31 cellular contexts compared by ENCODE assay signal in the genomic region with DNA sequence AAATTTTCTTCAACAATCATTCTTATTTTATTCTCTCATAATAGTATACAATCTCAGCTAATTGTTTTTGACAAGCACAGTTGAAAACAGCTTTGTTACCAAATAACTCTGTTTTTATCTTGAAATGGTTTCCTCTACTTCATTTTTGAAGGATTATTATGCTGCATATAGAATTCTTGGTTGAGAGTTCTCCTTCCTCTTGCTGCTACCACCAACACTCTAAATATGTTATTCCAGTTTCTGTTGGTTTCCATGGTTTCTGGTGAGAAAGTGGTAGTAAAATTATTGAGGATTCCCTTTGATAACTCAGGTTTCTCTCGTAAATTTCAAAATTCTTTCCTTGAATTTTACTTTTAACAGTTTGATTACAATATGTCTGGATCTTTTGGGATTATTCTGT.
"Had no signal": no experiment of that assay in that cellular context is flagged by ENCODE, and none has a peak within 500 bp of the region (broad histone marks: within the 10 kb centered on the region; RNA-seq: fewer than 3 reads in every experiment).

No MANE protein-coding gene starts in this region.

- H3K36me3 ChIP-seq: adrenal gland, ascending aorta, brain microvascular endothelial cell, breast epithelium, cardiac muscle cell had no signal

- ATAC-seq: activated naive CD4-positive, alpha-beta T cell treated with anti-CD3 and anti-CD28 coated beads, Interleukin-2, amount 50 U/mL, for 72 hours; activated naive CD8-positive, alpha-beta T cell treated with anti-CD3 and anti-CD28 coated beads, Interleukin-2, amount 50 U/mL, for 24 hours; activated T-cell treated with anti-CD3 and anti-CD28 coated beads, Interleukin-2, amount 50 U/mL, for 4 hours; activated T-cell treated with anti-CD3 and anti-CD28 coated beads, Interleukin-2, amount 50 U/mL, for 72 hours; activated T-helper 17 cell treated with anti-CD3 and anti-CD28 coated beads, Interleukin-2, amount 50 U/mL, for 72 hours; body of pancreas had no signal

- H3K4me3 ChIP-seq: adrenal gland, ascending aorta, body of pancreas, breast epithelium, cardiac muscle cell had no signal

- H3K27ac ChIP-seq: adrenal gland, ascending aorta, body of pancreas, brain microvascular endothelial cell, breast epithelium, cardiac muscle cell had no signal

- DNase-seq: activated effector memory CD4-positive, alpha-beta T cell treated with anti-CD3 and anti-CD28 coated beads, Interleukin-2, amount 50 U/mL, for 16 hours; activated effector memory CD4-positive, alpha-beta T cell treated with Interleukin-2 at 50 U/mL for 16 hours; activated gamma-delta T cell; activated gamma-delta T cell treated with Interleukin-2 at 50 U/mL for 16 hours; activated naive CD4-positive, alpha-beta T cell; activated naive CD4-positive, alpha-beta T cell treated with anti-CD3 and anti-CD28 coated beads for 36 hours; activated naive CD4-positive, alpha-beta T cell treated with anti-CD3 and anti-CD28 coated beads, Interleukin-2, amount 10 ng/mL, durations not matched to agents 7 days and 5 days; activated naive CD4-positive, alpha-beta T cell treated with anti-CD3 and anti-CD28 coated beads, Interleukin-2, amount 50 U/mL, for 16 hours; activated naive CD4-positive, alpha-beta T cell treated with Interleukin-2 at 50 U/mL for 16 hours; activated naive CD8-positive, alpha-beta T cell treated with anti-CD3 and anti-CD28 coated beads for 36 hours; activated naive CD8-positive, alpha-beta T cell treated with anti-CD3 and anti-CD28 coated beads, Interleukin-2, amount 10 ng/mL, durations not matched to agents 7 days and 5 days; activated naive CD8-positive, alpha-beta T cell treated with anti-CD3 and anti-CD28 coated beads, Interleukin-2, amount 50 U/mL, for 24 hours; activated T-cell treated with anti-CD3 and anti-CD28 coated beads, Interleukin-2, amount 50 U/mL, for 24 hours; activated T-cell treated with anti-CD3 and anti-CD28 coated beads, Interleukin-2, amount 50 U/mL, for 4 hours; activated T-cell treated with anti-CD3 and anti-CD28 coated beads, Interleukin-2, amount 50 U/mL, for 48 hours; activated T-cell treated with anti-CD3 and anti-CD28 coated beads, Interleukin-2, amount 50 U/mL, for 72 hours; adrenal gland; amniotic stem cell; amygdala; anterior cingulate cortex; aorta; body of pancreas; brain microvascular endothelial cell; caudate nucleus; central memory CD4-positive, alpha-beta T cell; cerebellar nuclear complex had no signal

- H3K4me1 ChIP-seq: adrenal gland, ascending aorta, body of pancreas, breast epithelium had no signal

- H3K27me3 ChIP-seq: adrenal gland, ascending aorta, body of pancreas, brain microvascular endothelial cell, breast epithelium, cardiac muscle cell had no signal

- H3K9me3 ChIP-seq: adrenal gland, ascending aorta, body of pancreas had no signal
